Comparison of ENCODE assay signal across 17 cellular contexts in genomic region chr9:76926324-76926731, GRCh38. TPM values are rescaled to one million over a fixed set of nuclear protein-coding genes. Genes with fewer than 3 reads are reported as not detected.
A peak's percentile ranks its signal among the peaks of the same experiment; 100 is the strongest.
DNase-seq lines count a peak whose midpoint lies in the region; ATAC-seq and TF ChIP-seq lines count a peak whose summit lies in the region.
"Had no signal": no experiment of that assay in that cellular context is flagged by ENCODE, and none has a peak within 500 bp of the region (broad histone marks: within the 10 kb centered on the region; RNA-seq: fewer than 3 reads in every experiment).

No MANE protein-coding gene starts in this region.

- no peak overlapping the region for H3K4me3 ChIP-seq in GM23338
- H3K4me3 ChIP-seq in thoracic aorta, result no peak overlapping the region
- H3K4me3 ChIP-seq: GM12878, neural progenitor cell, Peyer's patch, smooth muscle cell, testis had no signal

- no peaks in the 10 kb centered on the region for H3K79me2 ChIP-seq in GM23338 (replicated peaks; ENCODE audit: insufficient read depth)

- H4K20me1 ChIP-seq in GM23338 (replicated peaks; ENCODE audit: insufficient read depth), result no peaks in the 10 kb centered on the region

- H3K4me3 Mint-ChIP-seq in GM23338 (no peak overlapping the region), endothelial cell (ENCODE audit: unreplicated experiment) (no peak overlapping the region)
- no peak overlapping the region for H3K4me3 Mint-ChIP-seq in activated CD8-positive, alpha-beta memory T cell treated with anti-CD3 and anti-CD28 coated beads, Interleukin-2, amount 10 ng/mL, durations not matched to agents 7 days and 5 days
- H3K4me3 Mint-ChIP-seq: activated naive CD8-positive, alpha-beta T cell treated with anti-CD3 and anti-CD28 coated beads, Interleukin-2, amount 10 ng/mL, durations not matched to agents 7 days and 5 days; effector memory CD8-positive, alpha-beta T cell; neural progenitor cell had no signal

- peaks cover 4% of the 10 kb centered on the region for H3K27me3 Mint-ChIP-seq in GM23338 (ENCODE audit: insufficient read depth, low read depth, poor library complexity)
- peaks cover 2% of the 10 kb centered on the region for H3K27me3 Mint-ChIP-seq in endothelial cell (ENCODE audit: unreplicated experiment)
- no peaks in the 10 kb centered on the region for H3K27me3 Mint-ChIP-seq in activated CD8-positive, alpha-beta memory T cell treated with anti-CD3 and anti-CD28 coated beads, Interleukin-2, amount 10 ng/mL, durations not matched to agents 7 days and 5 days
- H3K27me3 Mint-ChIP-seq: activated naive CD8-positive, alpha-beta T cell treated with anti-CD3 and anti-CD28 coated beads, Interleukin-2, amount 10 ng/mL, durations not matched to agents 7 days and 5 days had no signal

- H3K9me3 Mint-ChIP-seq in GM23338 (0 out of 3 replicates have a peak, but pooled peaks cover 3% of the 10 kb centered on the region), endothelial cell (ENCODE audit: unreplicated experiment) (no peaks in the 10 kb centered on the region)
- no peaks in the 10 kb centered on the region for H3K9me3 Mint-ChIP-seq in activated CD8-positive, alpha-beta memory T cell treated with anti-CD3 and anti-CD28 coated beads, Interleukin-2, amount 10 ng/mL, durations not matched to agents 7 days and 5 days (ENCODE audit: low read depth)
- H3K9me3 Mint-ChIP-seq: activated naive CD8-positive, alpha-beta T cell treated with anti-CD3 and anti-CD28 coated beads, Interleukin-2, amount 10 ng/mL, durations not matched to agents 7 days and 5 days had no signal

- DNase-seq in GM23338 (ENCODE audit: low spot score) (no peak), fibroblast of peridontal ligament (ENCODE audit: extremely low read depth) (peak; percentile 91), thoracic aorta (ENCODE audit: low spot score) (peak; percentile 40), NCI-H146 treated with DMSO at 0.1 percent for 48 hours (lab: John Stamatoyannopoulos, UW; ENCODE audit: unreplicated experiment) (no peak), NCI-H1092 (lab: John Stamatoyannopoulos, UW) (no peak), endothelial cell (ENCODE audit: low spot score) (no peak)
- DNase-seq in activated CD8-positive, alpha-beta memory T cell treated with anti-CD3 and anti-CD28 coated beads, Interleukin-2, amount 10 ng/mL, durations not matched to agents 7 days and 5 days, result no peak
- DNase-seq: activated naive CD8-positive, alpha-beta T cell treated with anti-CD3 and anti-CD28 coated beads, Interleukin-2, amount 10 ng/mL, durations not matched to agents 7 days and 5 days; effector memory CD8-positive, alpha-beta T cell; hippocampal formation; MV-4-11; Peyer's patch; testis had no signal

- no peaks in the 10 kb centered on the region for H3F3A ChIP-seq in GM23338 (replicated peaks; ENCODE audit: low read depth)

- no peaks in the 10 kb centered on the region for H3K27me3 ChIP-seq in GM23338 (ENCODE audit: insufficient read depth)
- no peaks in the 10 kb centered on the region for H3K27me3 ChIP-seq in thoracic aorta (replicated peaks; ENCODE audit: insufficient read depth)
- H3K27me3 ChIP-seq: neural progenitor cell, Peyer's patch, testis had no signal

- H3K4me2 ChIP-seq in GM23338, result no peak overlapping the region
- H3K4me2 ChIP-seq: neural progenitor cell, smooth muscle cell had no signal

- CTCF ChIA-PET in activated CD8-positive, alpha-beta memory T cell treated with anti-CD3 and anti-CD28 coated beads, Interleukin-2, amount 10 ng/mL, durations not matched to agents 7 days and 5 days (lab: Charles Lee), result no interaction called here

- H3K9me3 ChIP-seq in thoracic aorta, result no peaks in the 10 kb centered on the region
- H3K9me3 ChIP-seq: Peyer's patch, testis had no signal

- H2AFZ ChIP-seq in GM23338, result peak overlapping the region; percentile 83

- no peaks in the 10 kb centered on the region for H3K4me1 Mint-ChIP-seq in GM23338
- no peaks in the 10 kb centered on the region for H3K4me1 Mint-ChIP-seq in endothelial cell (ENCODE audit: unreplicated experiment)
- H3K4me1 Mint-ChIP-seq in activated CD8-positive, alpha-beta memory T cell treated with anti-CD3 and anti-CD28 coated beads, Interleukin-2, amount 10 ng/mL, durations not matched to agents 7 days and 5 days, result no peaks in the 10 kb centered on the region
- H3K4me1 Mint-ChIP-seq: activated naive CD8-positive, alpha-beta T cell treated with anti-CD3 and anti-CD28 coated beads, Interleukin-2, amount 10 ng/mL, durations not matched to agents 7 days and 5 days had no signal

- H3K9me2 ChIP-seq in GM23338 (ENCODE audit: insufficient read depth), result peaks cover 3% of the 10 kb centered on the region; the same call in 1 of the 2 replicates

- TF ChIP-seq CTCF in GM23338 (conservative IDR thresholded peaks at IDR 0.05; ENCODE audit: low read depth in 2 of 2) (no peak), thoracic aorta (IDR thresholded peaks at IDR 0.05) (no peak), endothelial cell (IDR thresholded peaks at IDR 0.05; ENCODE audit: unreplicated experiment) (no peak)

- H3K36me3 Mint-ChIP-seq in GM23338 (ENCODE audit: low read depth) (no peaks in the 10 kb centered on the region), endothelial cell (ENCODE audit: low read depth, unreplicated experiment) (no peaks in the 10 kb centered on the region)
- no peaks in the 10 kb centered on the region for H3K36me3 Mint-ChIP-seq in activated CD8-positive, alpha-beta memory T cell treated with anti-CD3 and anti-CD28 coated beads, Interleukin-2, amount 10 ng/mL, durations not matched to agents 7 days and 5 days
- H3K36me3 Mint-ChIP-seq: activated naive CD8-positive, alpha-beta T cell treated with anti-CD3 and anti-CD28 coated beads, Interleukin-2, amount 10 ng/mL, durations not matched to agents 7 days and 5 days; neural progenitor cell had no signal

- ATAC-seq in GM23338 (no peak), SK-N-SH treated with all-trans-retinoic acid at 6 μM for 48 hours (peak; percentile 46; the same call in 2 of the 3 replicates), thoracic aorta (ENCODE audit: insufficient number of reproducible peaks, low FRiP score, low read depth) (peak; percentile 81)
- ATAC-seq in activated CD8-positive, alpha-beta memory T cell treated with anti-CD3 and anti-CD28 coated beads, Interleukin-2, amount 10 ng/mL, durations not matched to agents 7 days and 5 days, result no peak
- ATAC-seq: effector memory CD8-positive, alpha-beta T cell; GM12878 had no signal

- H3K27ac ChIP-seq in GM23338 (ENCODE audit: low read depth) (no peak overlapping the region), thoracic aorta (peak overlapping the region; percentile 84 to 90)
- H3K27ac ChIP-seq: neural progenitor cell, Peyer's patch, testis had no signal

- H3K27ac Mint-ChIP-seq in GM23338 (no peak overlapping the region), endothelial cell (ENCODE audit: unreplicated experiment) (no peak overlapping the region)
- no peak overlapping the region for H3K27ac Mint-ChIP-seq in activated CD8-positive, alpha-beta memory T cell treated with anti-CD3 and anti-CD28 coated beads, Interleukin-2, amount 10 ng/mL, durations not matched to agents 7 days and 5 days
- H3K27ac Mint-ChIP-seq: activated naive CD8-positive, alpha-beta T cell treated with anti-CD3 and anti-CD28 coated beads, Interleukin-2, amount 10 ng/mL, durations not matched to agents 7 days and 5 days; effector memory CD8-positive, alpha-beta T cell; neural progenitor cell had no signal

- H3K4me1 ChIP-seq in GM23338 (ENCODE audit: insufficient read depth) (no peaks in the 10 kb centered on the region), thoracic aorta (ENCODE audit: control insufficient read depth in 1 of 2, low read depth in 2 of 2) (peaks cover 8 to 14% of the 10 kb centered on the region in 2 donors)
- H3K4me1 ChIP-seq: neural progenitor cell, Peyer's patch, testis had no signal

- no peaks in the 10 kb centered on the region for H3K36me3 ChIP-seq in GM23338 (ENCODE audit: insufficient read depth)
- no peaks in the 10 kb centered on the region for H3K36me3 ChIP-seq in thoracic aorta
- H3K36me3 ChIP-seq: neural progenitor cell, Peyer's patch had no signal

TF ChIP-seq in SK-N-SH treated with all-trans-retinoic acid at 6 μM for 48 hours, 23 proteins besides CTCF, POLR2A, EP300 and RAD21 (continues in another document):
- TF ChIP-seq ARNTL (CRISPR knock-in tag; IDR thresholded peaks at IDR 0.05; ENCODE audit: borderline replicate concordance, low read depth) (no peak), SNAI2 (CRISPR knock-in tag; IDR thresholded peaks at IDR 0.05) (no peak), ESRRG (CRISPR knock-in tag; IDR thresholded peaks at IDR 0.05) (no peak), CSDC2 (CRISPR knock-in tag; IDR thresholded peaks at IDR 0.05) (no peak), GLIS3 (CRISPR knock-in tag; IDR thresholded peaks at IDR 0.05) (no peak), ZFP30 (CRISPR knock-in tag; IDR thresholded peaks at IDR 0.05) (no peak), ZFP3 (CRISPR knock-in tag; IDR thresholded peaks at IDR 0.05) (no peak)
- TF ChIP-seq, protein P1, sequence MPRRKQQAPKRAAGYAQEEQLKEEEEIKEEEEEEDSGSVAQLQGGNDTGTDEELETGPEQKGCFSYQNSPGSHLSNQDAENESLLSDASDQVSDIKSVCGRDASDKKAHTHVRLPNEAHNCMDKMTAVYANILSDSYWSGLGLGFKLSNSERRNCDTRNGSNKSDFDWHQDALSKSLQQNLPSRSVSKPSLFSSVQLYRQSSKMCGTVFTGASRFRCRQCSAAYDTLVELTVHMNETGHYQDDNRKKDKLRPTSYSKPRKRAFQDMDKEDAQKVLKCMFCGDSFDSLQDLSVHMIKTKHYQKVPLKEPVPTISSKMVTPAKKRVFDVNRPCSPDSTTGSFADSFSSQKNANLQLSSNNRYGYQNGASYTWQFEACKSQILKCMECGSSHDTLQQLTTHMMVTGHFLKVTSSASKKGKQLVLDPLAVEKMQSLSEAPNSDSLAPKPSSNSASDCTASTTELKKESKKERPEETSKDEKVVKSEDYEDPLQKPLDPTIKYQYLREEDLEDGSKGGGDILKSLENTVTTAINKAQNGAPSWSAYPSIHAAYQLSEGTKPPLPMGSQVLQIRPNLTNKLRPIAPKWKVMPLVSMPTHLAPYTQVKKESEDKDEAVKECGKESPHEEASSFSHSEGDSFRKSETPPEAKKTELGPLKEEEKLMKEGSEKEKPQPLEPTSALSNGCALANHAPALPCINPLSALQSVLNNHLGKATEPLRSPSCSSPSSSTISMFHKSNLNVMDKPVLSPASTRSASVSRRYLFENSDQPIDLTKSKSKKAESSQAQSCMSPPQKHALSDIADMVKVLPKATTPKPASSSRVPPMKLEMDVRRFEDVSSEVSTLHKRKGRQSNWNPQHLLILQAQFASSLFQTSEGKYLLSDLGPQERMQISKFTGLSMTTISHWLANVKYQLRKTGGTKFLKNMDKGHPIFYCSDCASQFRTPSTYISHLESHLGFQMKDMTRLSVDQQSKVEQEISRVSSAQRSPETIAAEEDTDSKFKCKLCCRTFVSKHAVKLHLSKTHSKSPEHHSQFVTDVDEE (CRISPR knock-in tag; IDR thresholded peaks at IDR 0.05), result no peak

RNA-seq across cellular contexts. Expression of gene PRUNE2, which starts 20.4 kb away (rescaled TPM):
- total RNA-seq in GM23338 (2014; rRNA removed; shearing (Covaris generic)), result 22.5 and 26.5 TPM in 2 replicates
- 9.1 and 10.6 TPM in 2 replicates for polyA plus RNA-seq in GM23338 (2016; fragmentation: Nextera tagmentation; extraction: Ambion mirVana)
- total RNA-seq in thoracic aorta, result 100 to 1,000 TPM; 360 to 420 TPM
- total RNA-seq in endothelial cell (ENCODE audit: unreplicated experiment), result 6.7 TPM
- total RNA-seq in activated CD8-positive, alpha-beta memory T cell treated with anti-CD3 and anti-CD28 coated beads, Interleukin-2, amount 10 ng/mL, durations not matched to agents 7 days and 5 days, result 1 to 10 TPM in 1 of 2 experiments, under 1 TPM in 1; 0.40 to 1.3 TPM

Comparison
In these comparisons a context has a peak if more than half of its experiments do, and no peak if none do; other contexts are left out.
1. ATAC-seq: peak in SK-N-SH treated with all-trans-retinoic acid at 6 μM for 48 hours (single experiment) and thoracic aorta (single experiment); none in GM23338 (single experiment) and activated CD8-positive, alpha-beta memory T cell treated with anti-CD3 and anti-CD28 coated beads, Interleukin-2, amount 10 ng/mL, durations not matched to agents 7 days and 5 days (single experiment).
2. DNase-seq: peak in fibroblast of peridontal ligament (single experiment) and thoracic aorta (single experiment); none in GM23338 (single experiment), NCI-H146 treated with DMSO at 0.1 percent for 48 hours (single experiment), NCI-H1092 (single experiment), endothelial cell (single experiment) and activated CD8-positive, alpha-beta memory T cell treated with anti-CD3 and anti-CD28 coated beads, Interleukin-2, amount 10 ng/mL, durations not matched to agents 7 days and 5 days (single experiment).
3. RNA of gene PRUNE2, which starts 20.4 kb away (total RNA-seq): 360 to 420 TPM in thoracic aorta; 22.5 to 26.5 TPM in GM23338, 6.7 TPM in endothelial cell (single experiment) and 0.40 to 1.3 TPM in activated CD8-positive, alpha-beta memory T cell treated with anti-CD3 and anti-CD28 coated beads, Interleukin-2, amount 10 ng/mL, durations not matched to agents 7 days and 5 days; every median in the first group is over 10 times any median in the second.